ENCODE assay signal across 14 cellular contexts in the genomic region with DNA sequence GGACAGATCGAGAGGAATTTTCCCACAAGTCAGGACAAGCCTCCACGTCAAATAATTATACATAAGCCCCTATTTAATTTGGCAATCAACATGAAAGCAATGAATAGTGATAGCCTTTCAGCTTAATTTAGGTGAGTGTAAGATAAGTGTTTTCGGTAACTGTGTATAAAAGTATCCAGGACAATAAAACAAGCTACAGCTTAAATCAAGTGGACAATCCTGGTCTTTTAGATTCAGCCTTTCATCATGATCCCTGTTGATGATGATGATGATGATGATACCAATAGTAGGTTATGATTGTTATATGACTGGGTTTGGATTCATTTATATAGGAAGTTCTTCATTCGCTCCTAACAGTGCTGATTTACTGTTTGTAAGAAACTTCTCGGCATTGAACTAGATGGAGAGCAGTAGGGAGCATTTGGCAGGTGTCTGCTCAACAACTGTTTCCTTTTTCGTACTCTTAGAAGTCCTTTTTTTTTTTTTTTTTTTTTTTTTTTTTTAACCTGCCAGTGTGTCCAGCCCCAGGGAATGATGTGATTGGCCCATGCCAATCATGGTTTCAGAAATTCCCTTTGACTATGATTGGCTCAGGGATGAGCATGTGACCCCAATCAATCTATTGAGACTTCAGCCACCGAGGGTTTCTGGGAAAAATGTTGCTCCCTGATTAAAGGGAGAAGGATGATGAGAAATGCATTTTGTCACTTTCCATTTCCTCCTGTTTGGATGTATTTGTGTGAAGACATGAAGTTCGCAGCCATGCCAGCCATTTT. TPM values are rescaled to one million over a fixed set of nuclear protein-coding genes. Genes with fewer than 3 reads are reported as not detected.
"Had no signal": no experiment of that assay in that cellular context is flagged by ENCODE, and none has a peak within 500 bp of the region (broad histone marks: within the 10 kb centered on the region; RNA-seq: fewer than 3 reads in every experiment).

No MANE protein-coding gene starts in this region.

- H3K4me3 ChIP-seq: breast epithelium, lung, mucosa of descending colon, smooth muscle cell, uterus had no signal

- H3K27ac Mint-ChIP-seq: activated naive CD8-positive, alpha-beta T cell; endodermal cell; naive thymus-derived CD8-positive, alpha-beta T cell had no signal

- H3K4me1 ChIP-seq: breast epithelium, uterus had no signal

- ATAC-seq: activated T-cell treated with anti-CD3 and anti-CD28 coated beads, Interleukin-2, amount 50 U/mL, for 4 hours; naive thymus-derived CD8-positive, alpha-beta T cell; right cardiac atrium had no signal

- H3K27ac ChIP-seq: breast epithelium, uterus had no signal

- H3K4me3 Mint-ChIP-seq: activated naive CD8-positive, alpha-beta T cell; activated T-cell treated with anti-CD3 and anti-CD28 coated beads, Interleukin-2, amount 50 U/mL, for 4 hours; endodermal cell; naive thymus-derived CD8-positive, alpha-beta T cell had no signal

- H3K9me3 ChIP-seq: breast epithelium, mucosa of descending colon, uterus had no signal

- H3K9me3 Mint-ChIP-seq: activated T-cell treated with anti-CD3 and anti-CD28 coated beads, Interleukin-2, amount 50 U/mL, for 4 hours; endodermal cell; naive thymus-derived CD8-positive, alpha-beta T cell had no signal

- H3K36me3 ChIP-seq: breast epithelium, uterus had no signal

- DNase-seq: activated CD4-positive, alpha-beta T cell treated with anti-CD3 and anti-CD28 coated beads, Interleukin-2, amount 50 U/mL, for 4 hours; activated CD4-positive, CD25-positive, alpha-beta regulatory T cell treated with anti-CD3 and anti-CD28 coated beads, Interleukin-2, amount 50 U/mL, for 72 hours; activated gamma-delta T cell; activated T-cell treated with anti-CD3 and anti-CD28 coated beads, Interleukin-2, amount 50 U/mL, for 4 hours; endodermal cell; left colon; mucosa of descending colon; naive thymus-derived CD8-positive, alpha-beta T cell; right cardiac atrium; uterus had no signal

- H3K27me3 ChIP-seq: breast epithelium, uterus had no signal

- H3K36me3 Mint-ChIP-seq: activated naive CD8-positive, alpha-beta T cell; naive thymus-derived CD8-positive, alpha-beta T cell had no signal

RNA-seq across cellular contexts. Expression of gene RNF182, which starts 11.3 kb away (rescaled TPM):
- total RNA-seq: naive thymus-derived CD8-positive, alpha-beta T cell had no signal
- polyA plus RNA-seq: naive thymus-derived CD8-positive, alpha-beta T cell; smooth muscle cell had no signal
